In genomic region chr16:77059441-77059840, GRCh38 we compare ENCODE assay signal across 14 cellular contexts.
"Had no signal": no experiment of that assay in that cellular context is flagged by ENCODE, and none has a peak within 500 bp of the region (broad histone marks: within the 10 kb centered on the region; RNA-seq: fewer than 3 reads in every experiment).

No MANE protein-coding gene starts in this region.

- H3K4me3 ChIP-seq: breast epithelium, dorsolateral prefrontal cortex, esophagus squamous epithelium, left ventricle myocardium inferior, right atrium auricular region, skin epidermis had no signal

- H3K27me3 ChIP-seq: breast epithelium, dorsolateral prefrontal cortex, esophagus squamous epithelium, foreskin keratinocyte, right atrium auricular region had no signal

- ATAC-seq: activated CD8-positive, alpha-beta memory T cell treated with anti-CD3 and anti-CD28 coated beads, Interleukin-2, amount 10 ng/mL, durations not matched to agents 7 days and 5 days; foreskin keratinocyte had no signal

- H3K9me3 ChIP-seq: breast epithelium, esophagus squamous epithelium, right atrium auricular region had no signal

- H3K27ac ChIP-seq: breast epithelium, dorsolateral prefrontal cortex, esophagus squamous epithelium, foreskin keratinocyte, left ventricle myocardium inferior, right atrium auricular region, skin epidermis had no signal

- H3K36me3 ChIP-seq: breast epithelium, esophagus squamous epithelium, left ventricle myocardium inferior, right atrium auricular region had no signal

- DNase-seq: activated CD4-positive, alpha-beta T cell treated with anti-CD3 and anti-CD28 coated beads, Interleukin-2, amount 50 U/mL, for 48 hours; activated CD4-positive, CD25-positive, alpha-beta regulatory T cell treated with anti-CD3 and anti-CD28 coated beads, Interleukin-2, amount 50 U/mL, for 72 hours; activated CD8-positive, alpha-beta memory T cell treated with anti-CD3 and anti-CD28 coated beads, Interleukin-2, amount 10 ng/mL, durations not matched to agents 7 days and 5 days; activated effector memory CD4-positive, alpha-beta T cell treated with Interleukin-2 at 50 U/mL for 16 hours; activated T-cell treated with anti-CD3 and anti-CD28 coated beads, Interleukin-2, amount 50 U/mL, for 24 hours; amygdala; dorsolateral prefrontal cortex; esophagus squamous epithelium; foreskin keratinocyte; head of caudate nucleus; left ventricle myocardium inferior had no signal

- H3K4me1 ChIP-seq: breast epithelium, foreskin keratinocyte had no signal
